1 cellular context compared by ENCODE assay signal in genomic region chr10:116307450-116307849, GRCh38.
TF ChIP-seq lines count a peak whose summit lies in the region.

No MANE protein-coding gene starts in this region.

TF ChIP-seq in GM23338, 12 proteins besides CTCF, POLR2A, EP300 and RAD21 (continued from another document):
- TF ChIP-seq ZNF462 (CRISPR knock-in tag; IDR thresholded peaks at IDR 0.05) (no peak), NANOG (IDR thresholded peaks at IDR 0.05; ENCODE audit: borderline replicate concordance) (no peak), JUNB (IDR thresholded peaks at IDR 0.05; ENCODE audit: unreplicated experiment) (no peak), STAT1 (IDR thresholded peaks at IDR 0.05; ENCODE audit: unreplicated experiment) (no peak), REST (IDR thresholded peaks at IDR 0.05; ENCODE audit: unreplicated experiment) (no peak), CREB1 (CRISPR knock-in tag; IDR thresholded peaks at IDR 0.05; ENCODE audit: low read depth) (no peak), EZH2phosphoT487 (IDR thresholded peaks at IDR 0.05; ENCODE audit: unreplicated experiment) (no peak), POLR2AphosphoS5 (IDR thresholded peaks at IDR 0.05; ENCODE audit: low read depth) (no peak)
